8 cellular contexts compared by ENCODE assay signal in genomic region chr5:75053286-75054109, GRCh38. TPM values are rescaled to one million over a fixed set of nuclear protein-coding genes. Genes with fewer than 3 reads are reported as not detected.
DNase-seq lines count a peak whose midpoint lies in the region; TF ChIP-seq lines count a peak whose summit lies in the region.

No MANE protein-coding gene starts in this region.

- H3K4me1 Mint-ChIP-seq in H9 (peaks cover 52 to 54% of the 10 kb centered on the region in 2 experiments), progenitor cell of endocrine pancreas (ENCODE audit: low read depth) (peaks cover 20% of the 10 kb centered on the region)

- peaks cover 29% of the 10 kb centered on the region; the same call in 1 of the 2 replicates for H3K79me2 ChIP-seq in H9 (ENCODE audit: insufficient read depth, low read length)

- no peak overlapping the region for H4K91ac ChIP-seq in H9 (ENCODE audit: insufficient read length, low read depth, low read length)

- H3K27me3 ChIP-seq in BLaER1 (peaks cover 44% of the 10 kb centered on the region), H9 (ENCODE audit: insufficient read depth, low read length) (no peaks in the 10 kb centered on the region; the same call in 1 of the 2 replicates), right atrium auricular region (no peaks in the 10 kb centered on the region)

- H3K27me3 Mint-ChIP-seq in H9 (ENCODE audit: low read depth): peaks cover 37% of the 10 kb centered on the region
- peaks cover 55% of the 10 kb centered on the region for H3K27me3 Mint-ChIP-seq in progenitor cell of endocrine pancreas

- peaks cover 7% of the 10 kb centered on the region; the same call in 1 of the 2 replicates for H4K20me1 ChIP-seq in BLaER1
- H4K20me1 ChIP-seq in H9 (ENCODE audit: control insufficient read depth, insufficient read depth, insufficient read length): no peaks in the 10 kb centered on the region

- H3K27ac Mint-ChIP-seq in H9: peak overlapping the region in 1 of 3 experiments; percentile 12; a peak in 1 of 7 replicates
- peak overlapping the region; percentile 92 for H3K27ac Mint-ChIP-seq in progenitor cell of endocrine pancreas

- no peak overlapping the region for H2BK5ac ChIP-seq in H9 (ENCODE audit: insufficient read length, low read length)

- peak overlapping the region; percentile 80 for H2BK12ac ChIP-seq in H9 (ENCODE audit: insufficient read length, low read depth, low read length)

- no peak overlapping the region for H3K56ac ChIP-seq in H9 (ENCODE audit: insufficient read length, low read depth, low read length)

- H4K8ac ChIP-seq in H9 (replicated peaks; ENCODE audit: insufficient read length, low read depth, low read length): no peak overlapping the region

- no peak overlapping the region for H3T11ph ChIP-seq in H9 (ENCODE audit: low read length)

- no CpG with 5 or more reads among the region's 96 CpGs for WGBS in H9 (ENCODE audit: extremely low coverage, insufficient read length, low lambda C conversion rate)

- H3K9ac ChIP-seq in BLaER1: peak overlapping the region; percentile 58
- peak overlapping the region; percentile 90 for H3K9ac ChIP-seq in H9 (ENCODE audit: extremely low read depth, insufficient read length, low read length)

- H3K4me1 ChIP-seq in BLaER1 (peaks cover 11% of the 10 kb centered on the region), H9 (ENCODE audit: insufficient read depth, low read length) (peaks cover 28% of the 10 kb centered on the region), right atrium auricular region (peaks cover 0 to 15% of the 10 kb centered on the region in 2 donors)

- H2AK5ac ChIP-seq in H9 (ENCODE audit: insufficient read length, low read length): no peak overlapping the region

- H3K36me3 ChIP-seq in BLaER1: no peaks in the 10 kb centered on the region
- no peaks in the 10 kb centered on the region for H3K36me3 ChIP-seq in right atrium auricular region

- H4K5ac ChIP-seq in H9 (ENCODE audit: insufficient read length, low read depth, low read length): no peak overlapping the region

- peak overlapping the region; percentile 99 for H3K4me2 ChIP-seq in BLaER1
- H3K4me2 ChIP-seq in H9 (ENCODE audit: insufficient read depth, insufficient read length, low read length): peak overlapping the region; percentile 76

- peaks cover 13% of the 10 kb centered on the region for H3K23me2 ChIP-seq in H9 (ENCODE audit: insufficient read length, low read depth, low read length, poor library complexity, severe bottlenecking)

- peak overlapping the region; percentile 74 to 85 for H3K4me3 Mint-ChIP-seq in H9
- H3K4me3 Mint-ChIP-seq in progenitor cell of endocrine pancreas (ENCODE audit: low read depth): peak overlapping the region; percentile 84

- no peak overlapping the region for H2BK20ac ChIP-seq in H9 (ENCODE audit: low read depth, low read length, poor library complexity, severe bottlenecking)

- H2BK120ac ChIP-seq in H9 (ENCODE audit: low read depth, low read length, poor library complexity, severe bottlenecking): no peak overlapping the region

- no peaks in the 10 kb centered on the region for H3K79me1 ChIP-seq in H9 (ENCODE audit: insufficient read depth, low read depth, low read length, poor library complexity, severe bottlenecking)

- H2AFZ ChIP-seq in H9 (ENCODE audit: low read length): no peak overlapping the region

- peak overlapping the region; percentile 21 for H3K18ac ChIP-seq in H9 (ENCODE audit: insufficient read length, low read depth, low read length)

- no peak overlapping the region for H2BK15ac ChIP-seq in H9 (ENCODE audit: low read depth, low read length)

- peak; percentile 55 for DNase-seq in H9
- DNase-seq in SW 1271 (lab: John Stamatoyannopoulos, UW): peak; percentile 60 to 81
- peak in 31 of 58 donors; percentile 31 to 78 (median 50) for DNase-seq in anterior cingulate cortex (lab: John Stamatoyannopoulos, UW)
- peak; percentile 61 for DNase-seq in right atrium auricular region (ENCODE audit: low spot score)
- DNase-seq in progenitor cell of endocrine pancreas (ENCODE audit: low spot score, unreplicated experiment): peak; percentile 54
- no peak for DNase-seq in superior temporal gyrus (ENCODE audit: extremely low spot score)
- DNase-seq in NCI-H774 (lab: John Stamatoyannopoulos, UW): no peak

- H3K9me3 ChIP-seq in BLaER1 (no peaks in the 10 kb centered on the region), H9 (ENCODE audit: control insufficient read depth, low read depth, low read length) (no peaks in the 10 kb centered on the region), right atrium auricular region (no peaks in the 10 kb centered on the region)

- H3K36me3 Mint-ChIP-seq in H9 (ENCODE audit: insufficient read depth in 1 of 3, low read depth in 3 of 3) (peaks cover 0 to 4% (median 0%) of the 10 kb centered on the region in 3 experiments; a peak in 1 of 7 replicates), progenitor cell of endocrine pancreas (ENCODE audit: insufficient read depth) (no peaks in the 10 kb centered on the region)

- H3K4ac ChIP-seq in H9 (ENCODE audit: low read depth, low read length): no peak overlapping the region

- H3K4me3 ChIP-seq in BLaER1 (peak overlapping the region; percentile 85), right atrium auricular region (peak overlapping the region; percentile 70 to 82)

- H3K14ac ChIP-seq in H9 (ENCODE audit: insufficient read depth, low read length): peak overlapping the region; percentile 86

- no peak overlapping the region for H3K23ac ChIP-seq in H9 (ENCODE audit: insufficient read length, low read depth, low read length)

- H3K9me3 Mint-ChIP-seq in H9 (no peaks in the 10 kb centered on the region; a peak in 2 of 5 replicates), progenitor cell of endocrine pancreas (ENCODE audit: low read depth) (no peaks in the 10 kb centered on the region)

- peak; percentile 18; the same call in 1 of the 3 replicates for TF ChIP-seq CTCF in H9 (conservative IDR thresholded peaks at IDR 0.05)
- peak in 1 of 2 donors; percentile 24 for TF ChIP-seq CTCF in right atrium auricular region (IDR thresholded peaks at IDR 0.05)
- TF ChIP-seq CTCF in progenitor cell of endocrine pancreas (IDR thresholded peaks at IDR 0.05; ENCODE audit: unreplicated experiment): no peak

- H3K27ac ChIP-seq in BLaER1 (no peak overlapping the region), H9 (ENCODE audit: insufficient read length, low read depth, low read length) (peak overlapping the region; percentile 9), right atrium auricular region (peak overlapping the region; percentile 85 to 88)

RNA-seq across cellular contexts. Expression of gene GCNT4, which starts 1.1 kb away (rescaled TPM):
- total RNA-seq in H9 (2021) (0.63 and 0.66 TPM in 2 replicates), right atrium auricular region (under 1 TPM; 0.20 to 0.41 TPM), progenitor cell of endocrine pancreas (2.5 and 3.3 TPM in 2 replicates)

Comparison
In these comparisons a context has a peak if more than half of its experiments do, and no peak if none do; other contexts are left out.
1. DNase-seq: peak in H9 (single experiment), SW 1271 (2 of 2), anterior cingulate cortex (31 of 58), right atrium auricular region (single experiment) and progenitor cell of endocrine pancreas (single experiment); none in superior temporal gyrus (single experiment) and NCI-H774 (single experiment).